In the genomic region with DNA sequence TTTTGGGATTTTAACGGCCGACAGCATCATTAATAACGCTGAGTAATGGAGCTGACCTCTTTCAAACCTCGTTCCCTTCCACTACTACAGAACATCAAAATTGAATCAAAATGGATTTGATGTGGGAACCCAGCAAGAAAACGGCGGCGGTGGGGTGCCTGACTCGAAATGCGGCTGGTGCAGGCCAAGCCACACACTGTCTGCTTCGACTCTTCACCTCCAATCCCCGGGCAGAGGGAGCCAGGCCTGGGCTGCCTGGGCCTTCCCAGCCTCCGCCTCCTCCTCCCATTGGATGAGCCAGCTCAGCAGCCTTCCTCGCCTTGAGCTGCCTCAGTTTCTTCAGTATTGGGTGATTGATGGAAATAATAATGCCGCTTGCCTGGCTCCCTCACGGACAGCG, we compare ENCODE assay signal across 6 cellular contexts. TPM values are rescaled to one million over a fixed set of nuclear protein-coding genes. Genes with fewer than 3 reads are reported as not detected.
"Had no signal": no experiment of that assay in that cellular context is flagged by ENCODE, and none has a peak within 500 bp of the region (broad histone marks: within the 10 kb centered on the region; RNA-seq: fewer than 3 reads in every experiment).

No MANE protein-coding gene starts in this region.

- H3K4me3 ChIP-seq: K562 had no signal

- H3K27ac Mint-ChIP-seq: IgD-negative memory B cell had no signal

- H3K27ac ChIP-seq: HL-60 had no signal

- DNase-seq: IMR-90, KBM-7 had no signal

- H3K4me3 Mint-ChIP-seq: IgD-negative memory B cell had no signal

- ATAC-seq: HepG2, K562 had no signal

RNA-seq across cellular contexts. Expression of a gene that starts 11.3 kb away (rescaled TPM):
- total RNA-seq: HepG2, IMR-90, K562 had no signal
- polyA plus RNA-seq: HepG2, IMR-90 had no signal
